9 cellular contexts compared by ENCODE assay signal in genomic region chr17:79420318-79421243, GRCh38.
A peak's percentile ranks its signal among the peaks of the same experiment; 100 is the strongest.
DNase-seq lines count a peak whose midpoint lies in the region; ATAC-seq and TF ChIP-seq lines count a peak whose summit lies in the region.
"Had no signal": no experiment of that assay in that cellular context is flagged by ENCODE, and none has a peak within 500 bp of the region (broad histone marks: within the 10 kb centered on the region; RNA-seq: fewer than 3 reads in every experiment).

No MANE protein-coding gene starts in this region.

- peak overlapping the region in 5 of 11 experiments; percentile 34 to 44 (median 37); a peak in 8 of 22 replicates for H3K27ac ChIP-seq in BLaER1 treated with 17β-estradiol and CSF1 and Interleukin-3, amounts not matched to agents 10 nM and 100 nM
- H3K27ac ChIP-seq in cingulate gyrus (ENCODE audit: low read depth, low read length) (peak overlapping the region; percentile 34), coronary artery (no peak overlapping the region)

- TF ChIP-seq POLR2A in lower leg skin (IDR thresholded peaks at IDR 0.05), result no peak

- DNase-seq in M059J (ENCODE audit: low read depth) (peak; percentile 42), T-helper 9 cell (no peak), lower leg skin (ENCODE audit: low spot score in 2 of 2) (no peak), coronary artery (ENCODE audit: low spot score) (no peak)
- DNase-seq in stimulated activated CD4-positive, alpha-beta T cell treated with anti-CD3 and anti-CD28 coated beads, Interleukin-12 subunit alpha, Interleukin-12 subunit beta, amount 100 ng/mL, for 48 hours (ENCODE audit: low read depth in 2 of 3, low spot score in 1 of 3), result peak; percentile 13 to 27 (median 27)
- DNase-seq: NK-92 treated with Interleukin-12 subunit alpha and Interleukin-12 subunit beta, amount 100 ng/mL, for 24 hours had no signal

- no peak overlapping the region for H3K4me3 ChIP-seq in BLaER1 treated with 17β-estradiol and CSF1 and Interleukin-3, amounts not matched to agents 10 nM and 100 nM
- H3K4me3 ChIP-seq in lower leg skin (ENCODE audit: low read depth, poor library complexity, severe bottlenecking) (no peak overlapping the region), coronary artery (no peak overlapping the region)

- no peak for ATAC-seq in HG03520 (IDR thresholded peaks at IDR 0.05; ENCODE audit: unreplicated experiment)

- peaks cover 0 to 13% (median 0%) of the 10 kb centered on the region in 11 experiments; a peak in 2 of 22 replicates for H4K20me1 ChIP-seq in BLaER1 treated with 17β-estradiol and CSF1 and Interleukin-3, amounts not matched to agents 10 nM and 100 nM

- WGBS in lower leg skin, 2 donors, result 52 to 56% methylated on average over 18 to 19 of the region's 19 CpGs

- H3K9ac ChIP-seq in BLaER1 treated with 17β-estradiol and CSF1 and Interleukin-3, amounts not matched to agents 10 nM and 100 nM, result peak overlapping the region in 3 of 11 experiments; percentile 11 to 36 (median 29); a peak in 4 of 22 replicates

- H3K4me1 ChIP-seq in BLaER1 treated with 17β-estradiol and CSF1 and Interleukin-3, amounts not matched to agents 10 nM and 100 nM, result peaks cover 45 to 79% (median 70%) of the 10 kb centered on the region in 10 experiments

- peak overlapping the region; percentile 67 to 94 (median 85) for H3K4me2 ChIP-seq in BLaER1 treated with 17β-estradiol and CSF1 and Interleukin-3, amounts not matched to agents 10 nM and 100 nM

- TF ChIP-seq CTCF in lower leg skin (IDR thresholded peaks at IDR 0.05) (no peak), coronary artery (IDR thresholded peaks at IDR 0.05) (no peak)

- no peaks in the 10 kb centered on the region for H3K9me3 ChIP-seq in BLaER1 treated with 17β-estradiol and CSF1 and Interleukin-3, amounts not matched to agents 10 nM and 100 nM (replicated peaks in 1 of 11)

- intact Hi-C loops in lower leg skin (cut with DNase I; ENCODE audit: low total_unique reads), result no loop called here

- peaks cover 0 to 14% (median 0%) of the 10 kb centered on the region in 11 experiments; a peak in 4 of 22 replicates for H3K27me3 ChIP-seq in BLaER1 treated with 17β-estradiol and CSF1 and Interleukin-3, amounts not matched to agents 10 nM and 100 nM

- no peaks in the 10 kb centered on the region for H3K36me3 ChIP-seq in BLaER1 treated with 17β-estradiol and CSF1 and Interleukin-3, amounts not matched to agents 10 nM and 100 nM

Comparison
In these comparisons a context has a peak if more than half of its experiments do, and no peak if none do; other contexts are left out.
1. DNase-seq: peak in M059J (single experiment) and stimulated activated CD4-positive, alpha-beta T cell treated with anti-CD3 and anti-CD28 coated beads, Interleukin-12 subunit alpha, Interleukin-12 subunit beta, amount 100 ng/mL, for 48 hours (3 of 3); none in T-helper 9 cell (single experiment), lower leg skin (0 of 2) and coronary artery (single experiment).